In the genomic region with DNA sequence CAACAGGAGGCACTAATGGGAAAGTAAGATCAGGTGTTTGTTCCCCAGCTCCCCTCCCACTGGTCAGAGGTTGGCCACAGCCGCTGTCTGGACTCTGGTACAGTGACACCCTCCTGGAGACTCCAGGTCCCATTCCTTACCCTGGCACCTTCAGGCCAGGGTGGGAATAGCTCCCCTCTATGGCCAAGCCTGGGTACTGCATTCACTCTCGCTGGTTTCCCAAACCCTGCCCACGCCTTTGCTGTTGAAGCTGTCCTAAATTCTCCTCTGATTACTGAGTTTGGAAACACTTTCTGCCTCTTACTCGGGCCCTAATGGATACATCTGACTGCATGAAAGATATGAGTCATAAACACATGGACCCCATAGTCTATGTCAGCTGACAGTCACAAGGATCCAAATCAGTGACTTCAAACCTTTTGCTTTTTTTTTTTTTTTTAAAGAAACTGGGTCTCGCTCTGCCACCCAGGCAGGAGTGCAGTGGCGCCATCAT, we compare ENCODE assay signal across 9 cellular contexts. TPM values are rescaled to one million over a fixed set of nuclear protein-coding genes. Genes with fewer than 3 reads are reported as not detected.
DNase-seq lines count a peak whose midpoint lies in the region; ATAC-seq, FAIRE-seq and TF ChIP-seq lines count a peak whose summit lies in the region.
"Had no signal": no experiment of that assay in that cellular context is flagged by ENCODE, and none has a peak within 500 bp of the region (broad histone marks: within the 10 kb centered on the region; RNA-seq: fewer than 3 reads in every experiment).

No MANE protein-coding gene starts in this region.

- no peak overlapping the region for H3K4me3 Mint-ChIP-seq in neural crest cell

- H3K36me3 Mint-ChIP-seq in neural crest cell (ENCODE audit: low read depth) = no peaks in the 10 kb centered on the region

- no peak for FAIRE-seq in bronchial epithelial cell (lab: Jason Lieb, UNC)

- no peaks in the 10 kb centered on the region for H3K36me3 ChIP-seq in bronchial epithelial cell (ENCODE audit: control insufficient read depth, insufficient read depth, low read length)
- H3K36me3 ChIP-seq: SJSA1 had no signal

- H3K4me3 ChIP-seq in HL-60 (replicated peaks; ENCODE audit: insufficient read depth, low read length) (no peak overlapping the region), bronchial epithelial cell (ENCODE audit: low read depth, low read length) (no peak overlapping the region)
- H3K4me3 ChIP-seq: SJSA1 had no signal

- TF ChIP-seq CTCF in HL-60 (IDR thresholded peaks at IDR 0.05; ENCODE audit: insufficient read depth, low read length) (peak; percentile 46), bronchial epithelial cell (IDR thresholded peaks at IDR 0.05; ENCODE audit: insufficient read depth, low read length, severe bottlenecking) (peak; percentile 27), neural crest cell (conservative IDR thresholded peaks at IDR 0.05) (peak; percentile 63)

- intact Hi-C loops in posterior vena cava (cut with DNase I) = no loop called here

- no peaks in the 10 kb centered on the region for H3K9me3 Mint-ChIP-seq in neural crest cell

- H3K27me3 ChIP-seq in HL-60 (ENCODE audit: insufficient read depth, poor library complexity, severe bottlenecking) (peaks cover 3% of the 10 kb centered on the region), bronchial epithelial cell (ENCODE audit: control insufficient read depth, insufficient read depth, low read length) (no peaks in the 10 kb centered on the region)
- H3K27me3 ChIP-seq: SJSA1 had no signal

- H3K27ac Mint-ChIP-seq in neural crest cell (ENCODE audit: unreplicated experiment) = no peak overlapping the region

- peaks cover 30% of the 10 kb centered on the region for H3K4me1 Mint-ChIP-seq in neural crest cell

- no peak overlapping the region for H3K27ac ChIP-seq in HL-60 (replicated peaks)
- H3K27ac ChIP-seq: SJSA1 had no signal

- DNase-seq in EH (ENCODE audit: low read depth) = peak; percentile 68
- DNase-seq in HL-60 (ENCODE audit: low read depth in 1 of 2, low spot score in 1 of 2) = no peak
- no peak for DNase-seq in bronchial epithelial cell (ENCODE audit: low read depth)
- DNase-seq in neural crest cell (ENCODE audit: low read depth, low spot score) = no peak
- DNase-seq in posterior vena cava (ENCODE audit: low spot score) = no peak
- DNase-seq: right cardiac atrium had no signal

- ATAC-seq in GM19328 (IDR thresholded peaks at IDR 0.05; ENCODE audit: unreplicated experiment) = no peak
- no peak for ATAC-seq in HG03378 (IDR thresholded peaks at IDR 0.05; ENCODE audit: unreplicated experiment)

- peaks cover 2% of the 10 kb centered on the region for H3K27me3 Mint-ChIP-seq in neural crest cell (ENCODE audit: low read depth)

RNA-seq across cellular contexts. Expression of a gene that starts 17.9 kb away (rescaled TPM):
- total RNA-seq in bronchial epithelial cell (not detected in 2 replicates), neural crest cell (1.7 and 2.2 TPM in 2 replicates), posterior vena cava (not detected)
- total RNA-seq: right cardiac atrium, SJSA1 had no signal

RNA-seq across cellular contexts. Expression of a gene that starts 47.4 kb away (rescaled TPM):
- total RNA-seq in bronchial epithelial cell = 5.4 and 5.8 TPM in 2 replicates
- 34.8 and 37.9 TPM in 2 replicates for total RNA-seq in neural crest cell
- 10 to 100 TPM; 13.3 to 14.7 TPM for total RNA-seq in posterior vena cava
